In genomic region chr15:78906310-78906608, GRCh38 we compare ENCODE assay signal across 1 cellular context.
TF ChIP-seq lines count a peak whose summit lies in the region.

No MANE protein-coding gene starts in this region.

TF ChIP-seq in GM23338, 12 proteins besides CTCF, POLR2A, EP300 and RAD21 (continued from another document):
- TF ChIP-seq, protein P1, sequence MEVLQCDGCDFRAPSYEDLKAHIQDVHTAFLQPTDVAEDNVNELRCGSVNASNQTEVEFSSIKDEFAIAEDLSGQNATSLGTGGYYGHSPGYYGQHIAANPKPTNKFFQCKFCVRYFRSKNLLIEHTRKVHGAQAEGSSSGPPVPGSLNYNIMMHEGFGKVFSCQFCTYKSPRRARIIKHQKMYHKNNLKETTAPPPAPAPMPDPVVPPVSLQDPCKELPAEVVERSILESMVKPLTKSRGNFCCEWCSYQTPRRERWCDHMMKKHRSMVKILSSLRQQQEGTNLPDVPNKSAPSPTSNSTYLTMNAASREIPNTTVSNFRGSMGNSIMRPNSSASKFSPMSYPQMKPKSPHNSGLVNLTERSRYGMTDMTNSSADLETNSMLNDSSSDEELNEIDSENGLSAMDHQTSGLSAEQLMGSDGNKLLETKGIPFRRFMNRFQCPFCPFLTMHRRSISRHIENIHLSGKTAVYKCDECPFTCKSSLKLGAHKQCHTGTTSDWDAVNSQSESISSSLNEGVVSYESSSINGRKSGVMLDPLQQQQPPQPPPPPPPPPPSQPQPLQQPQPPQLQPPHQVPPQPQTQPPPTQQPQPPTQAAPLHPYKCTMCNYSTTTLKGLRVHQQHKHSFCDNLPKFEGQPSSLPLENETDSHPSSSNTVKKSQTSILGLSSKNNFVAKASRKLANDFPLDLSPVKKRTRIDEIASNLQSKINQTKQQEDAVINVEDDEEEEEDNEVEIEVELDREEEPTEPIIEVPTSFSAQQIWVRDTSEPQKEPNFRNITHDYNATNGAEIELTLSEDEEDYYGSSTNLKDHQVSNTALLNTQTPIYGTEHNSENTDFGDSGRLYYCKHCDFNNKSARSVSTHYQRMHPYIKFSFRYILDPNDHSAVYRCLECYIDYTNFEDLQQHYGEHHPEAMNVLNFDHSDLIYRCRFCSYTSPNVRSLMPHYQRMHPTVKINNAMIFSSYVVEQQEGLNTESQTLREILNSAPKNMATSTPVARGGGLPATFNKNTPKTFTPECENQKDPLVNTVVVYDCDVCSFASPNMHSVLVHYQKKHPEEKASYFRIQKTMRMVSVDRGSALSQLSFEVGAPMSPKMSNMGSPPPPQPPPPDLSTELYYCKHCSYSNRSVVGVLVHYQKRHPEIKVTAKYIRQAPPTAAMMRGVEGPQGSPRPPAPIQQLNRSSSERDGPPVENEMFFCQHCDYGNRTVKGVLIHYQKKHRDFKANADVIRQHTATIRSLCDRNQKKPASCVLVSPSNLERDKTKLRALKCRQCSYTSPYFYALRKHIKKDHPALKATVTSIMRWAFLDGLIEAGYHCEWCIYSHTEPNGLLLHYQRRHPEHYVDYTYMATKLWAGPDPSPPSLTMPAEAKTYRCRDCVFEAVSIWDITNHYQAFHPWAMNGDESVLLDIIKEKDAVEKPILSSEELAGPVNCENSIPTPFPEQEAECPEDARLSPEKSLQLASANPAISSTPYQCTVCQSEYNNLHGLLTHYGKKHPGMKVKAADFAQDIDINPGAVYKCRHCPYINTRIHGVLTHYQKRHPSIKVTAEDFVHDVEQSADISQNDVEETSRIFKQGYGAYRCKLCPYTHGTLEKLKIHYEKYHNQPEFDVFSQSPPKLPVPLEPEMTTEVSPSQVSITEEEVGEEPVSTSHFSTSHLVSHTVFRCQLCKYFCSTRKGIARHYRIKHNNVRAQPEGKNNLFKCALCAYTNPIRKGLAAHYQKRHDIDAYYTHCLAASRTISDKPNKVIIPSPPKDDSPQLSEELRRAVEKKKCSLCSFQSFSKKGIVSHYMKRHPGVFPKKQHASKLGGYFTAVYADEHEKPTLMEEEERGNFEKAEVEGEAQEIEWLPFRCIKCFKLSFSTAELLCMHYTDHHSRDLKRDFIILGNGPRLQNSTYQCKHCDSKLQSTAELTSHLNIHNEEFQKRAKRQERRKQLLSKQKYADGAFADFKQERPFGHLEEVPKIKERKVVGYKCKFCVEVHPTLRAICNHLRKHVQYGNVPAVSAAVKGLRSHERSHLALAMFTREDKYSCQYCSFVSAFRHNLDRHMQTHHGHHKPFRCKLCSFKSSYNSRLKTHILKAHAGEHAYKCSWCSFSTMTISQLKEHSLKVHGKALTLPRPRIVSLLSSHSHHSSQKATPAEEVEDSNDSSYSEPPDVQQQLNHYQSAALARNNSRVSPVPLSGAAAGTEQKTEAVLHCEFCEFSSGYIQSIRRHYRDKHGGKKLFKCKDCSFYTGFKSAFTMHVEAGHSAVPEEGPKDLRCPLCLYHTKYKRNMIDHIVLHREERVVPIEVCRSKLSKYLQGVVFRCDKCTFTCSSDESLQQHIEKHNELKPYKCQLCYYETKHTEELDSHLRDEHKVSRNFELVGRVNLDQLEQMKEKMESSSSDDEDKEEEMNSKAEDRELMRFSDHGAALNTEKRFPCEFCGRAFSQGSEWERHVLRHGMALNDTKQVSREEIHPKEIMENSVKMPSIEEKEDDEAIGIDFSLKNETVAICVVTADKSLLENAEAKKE (CRISPR knock-in tag; IDR thresholded peaks at IDR 0.05) = no peak
- TF ChIP-seq CREB1 (CRISPR knock-in tag; IDR thresholded peaks at IDR 0.05; ENCODE audit: low read depth) (no peak), POLR2AphosphoS5 (IDR thresholded peaks at IDR 0.05; ENCODE audit: low read depth) (no peak), EZH2 (IDR thresholded peaks at IDR 0.05; ENCODE audit: low read depth, unreplicated experiment) (no peak), JUNB (IDR thresholded peaks at IDR 0.05; ENCODE audit: unreplicated experiment) (no peak), NANOG (IDR thresholded peaks at IDR 0.05; ENCODE audit: borderline replicate concordance) (no peak), EZH2phosphoT487 (IDR thresholded peaks at IDR 0.05; ENCODE audit: unreplicated experiment) (no peak)
- TF ChIP-seq, protein P2, sequence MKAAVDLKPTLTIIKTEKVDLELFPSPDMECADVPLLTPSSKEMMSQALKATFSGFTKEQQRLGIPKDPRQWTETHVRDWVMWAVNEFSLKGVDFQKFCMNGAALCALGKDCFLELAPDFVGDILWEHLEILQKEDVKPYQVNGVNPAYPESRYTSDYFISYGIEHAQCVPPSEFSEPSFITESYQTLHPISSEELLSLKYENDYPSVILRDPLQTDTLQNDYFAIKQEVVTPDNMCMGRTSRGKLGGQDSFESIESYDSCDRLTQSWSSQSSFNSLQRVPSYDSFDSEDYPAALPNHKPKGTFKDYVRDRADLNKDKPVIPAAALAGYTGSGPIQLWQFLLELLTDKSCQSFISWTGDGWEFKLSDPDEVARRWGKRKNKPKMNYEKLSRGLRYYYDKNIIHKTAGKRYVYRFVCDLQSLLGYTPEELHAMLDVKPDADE (IDR thresholded peaks at IDR 0.05) = no peak
